In genomic region chr6:27146706-27147507, GRCh38 we compare ENCODE assay signal across 8 cellular contexts.
A peak's percentile ranks its signal among the peaks of the same experiment; 100 is the strongest.
DNase-seq lines count a peak whose midpoint lies in the region; ATAC-seq and TF ChIP-seq lines count a peak whose summit lies in the region.

No MANE protein-coding gene starts in this region.

- peak; percentile 98 for DNase-seq in DMS 273 (lab: John Stamatoyannopoulos, UW; ENCODE audit: unreplicated experiment)
- DNase-seq in HT-29 (ENCODE audit: low spot score) = peak; percentile 96
- peak; percentile 94 for DNase-seq in NOMO-1 treated with dmso at 0.1 percent for 144 hours (lab: John Stamatoyannopoulos, UW; ENCODE audit: unreplicated experiment)
- DNase-seq in activated CD8-positive, alpha-beta memory T cell treated with anti-CD3 and anti-CD28 coated beads, Interleukin-2, amount 50 U/mL, for 48 hours = peak; percentile 93
- DNase-seq in epithelial cell of proximal tubule (ENCODE audit: low read depth) = peak; percentile 100
- peak; percentile 95 for DNase-seq in midbrain (lab: John Stamatoyannopoulos, UW)
- DNase-seq in stimulated activated CD8-positive, alpha-beta memory T cell treated with anti-CD3 and anti-CD28 coated beads, Interleukin-4, amount 100 ng/mL, for 4 hours (ENCODE audit: low read depth in 2 of 2, low spot score in 1 of 2) = peak; percentile 47 to 56

- peak; percentile 74 for ATAC-seq in GM21390 (IDR thresholded peaks at IDR 0.05; ENCODE audit: unreplicated experiment)

- TF ChIP-seq CTCF in epithelial cell of proximal tubule (conservative IDR thresholded peaks at IDR 0.05; ENCODE audit: low read depth, low read length) = no peak

- H3K4me3 ChIP-seq in epithelial cell of proximal tubule (ENCODE audit: low read depth, low read length) = peak overlapping the region; percentile 79

Comparison
In these comparisons a context has a peak if more than half of its experiments do, and no peak if none do; other contexts are left out.
1. Peak in every context shown above with its lines: DNase-seq, ATAC-seq and H3K4me3 ChIP-seq.